ENCODE assay signal across 16 cellular contexts in the genomic region with DNA sequence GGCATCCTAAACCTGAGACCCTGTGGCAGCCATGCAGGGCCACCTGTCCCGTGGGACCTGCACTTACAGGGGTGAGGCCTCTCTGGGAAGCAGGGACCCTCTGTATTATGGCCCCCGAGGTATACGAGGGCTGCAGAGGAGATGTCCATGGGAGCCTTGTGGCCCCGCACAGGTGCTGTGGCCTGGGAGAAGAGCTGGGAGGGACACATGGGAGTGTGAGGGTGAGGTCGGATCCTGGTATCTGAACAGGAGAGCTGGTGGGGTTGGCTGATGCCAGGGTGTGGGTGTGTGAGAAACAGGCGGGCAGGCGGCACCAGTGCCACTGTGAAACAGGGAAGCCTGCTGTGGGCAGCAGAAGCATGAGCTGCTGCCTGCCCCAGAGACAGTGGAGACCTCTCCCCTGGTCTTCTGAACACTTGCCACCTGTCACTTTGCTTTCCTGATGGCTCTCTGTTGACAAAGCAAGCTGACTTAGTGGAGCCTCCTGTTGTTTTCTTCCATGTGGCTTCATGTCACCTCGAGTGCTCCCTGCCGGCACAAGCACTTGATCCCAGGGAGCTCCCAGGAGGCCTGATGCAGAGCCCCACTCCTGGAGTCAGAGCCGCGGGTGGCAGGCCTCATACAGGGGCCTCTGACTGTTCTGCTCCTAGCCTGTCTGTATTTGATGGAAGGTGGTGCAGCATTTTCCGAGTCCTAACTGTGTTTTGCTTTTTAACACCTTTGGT. TPM values are rescaled to one million over a fixed set of nuclear protein-coding genes. Genes with fewer than 3 reads are reported as not detected.
DNase-seq lines count a peak whose midpoint lies in the region; ATAC-seq and TF ChIP-seq lines count a peak whose summit lies in the region.
"Had no signal": no experiment of that assay in that cellular context is flagged by ENCODE, and none has a peak within 500 bp of the region (broad histone marks: within the 10 kb centered on the region; RNA-seq: fewer than 3 reads in every experiment).

No MANE protein-coding gene starts in this region.

- H3K79me1 ChIP-seq in neuronal stem cell (ENCODE audit: low read depth, low read length) = no peaks in the 10 kb centered on the region

- CTCF ChIA-PET in activated B cell treated with CpG ODN at 0.5 μM for 24 hours (lab: Charles Lee) = interaction anchor here (2.5 to 2.6 kb wide), 2 partner anchors 15 to 208 kb away, joined by 6 to 13 read pairs; no protein-coding TSS in a partner anchor

- no peak for TF ChIP-seq EP300 in esophagus muscularis mucosa (IDR thresholded peaks at IDR 0.05)

- peaks cover 43% of the 10 kb centered on the region for H3K36me3 Mint-ChIP-seq in T-helper 2 cell treated with Interferon-gamma antibody and Interleukin-4, amounts not matched to agents 5 μg/mL and 100 μg/mL, for 36 hours (ENCODE audit: low read depth)
- peaks cover 71% of the 10 kb centered on the region for H3K36me3 Mint-ChIP-seq in activated B cell treated with CpG ODN at 0.5 μM for 24 hours (ENCODE audit: low read depth)
- peaks cover 20% of the 10 kb centered on the region for H3K36me3 Mint-ChIP-seq in endothelial cell (ENCODE audit: low read depth, unreplicated experiment)

- no peak overlapping the region for H2BK15ac ChIP-seq in neuronal stem cell (ENCODE audit: low read length)

- no peak overlapping the region for H3K18ac ChIP-seq in neuronal stem cell (ENCODE audit: low read length)

- no peak overlapping the region for H4K91ac ChIP-seq in neuronal stem cell (ENCODE audit: low read depth, low read length, poor library complexity)

- no peak overlapping the region for H2AK5ac ChIP-seq in neuronal stem cell (ENCODE audit: low read depth, low read length)

- H3K36me3 ChIP-seq in neuronal stem cell (replicated peaks in 1 of 2; ENCODE audit: control insufficient read depth in 2 of 2, insufficient read depth in 2 of 2, low read length in 2 of 2) (peaks cover 14 to 59% of the 10 kb centered on the region in 2 donors), uterus (no peaks in the 10 kb centered on the region), esophagus muscularis mucosa (peaks cover 12 to 69% (median 31%) of the 10 kb centered on the region in 4 donors)

- no peak overlapping the region for H3K4me2 ChIP-seq in neuronal stem cell (ENCODE audit: insufficient read depth, low read length, poor library complexity, severe bottlenecking)

- no peak overlapping the region for H2BK5ac ChIP-seq in neuronal stem cell (ENCODE audit: low read length)

- H3K4me3 ChIP-seq in GM12865 (ENCODE audit: low read depth, low read length) (peak overlapping the region; percentile 30), neuronal stem cell (ENCODE audit: low read length in 2 of 2) (no peak overlapping the region), uterus (no peak overlapping the region), esophagus muscularis mucosa (no peak overlapping the region)
- H3K4me3 ChIP-seq: dorsolateral prefrontal cortex, SK-N-MC had no signal

- no peaks in the 10 kb centered on the region for H3K4me1 ChIP-seq in neuronal stem cell (ENCODE audit: control insufficient read depth in 2 of 2, insufficient read depth in 1 of 2, low read depth in 1 of 2, low read length in 2 of 2)
- H3K4me1 ChIP-seq in uterus = no peaks in the 10 kb centered on the region
- H3K4me1 ChIP-seq in esophagus muscularis mucosa = no peaks in the 10 kb centered on the region
- H3K4me1 ChIP-seq: parathyroid adenoma had no signal

- ATAC-seq in activated B cell treated with CpG ODN at 0.5 μM for 24 hours (ENCODE audit: low read depth) = no peak

- H4K8ac ChIP-seq in neuronal stem cell (ENCODE audit: low read depth, low read length) = no peak overlapping the region

- no peak overlapping the region for H2BK12ac ChIP-seq in neuronal stem cell (ENCODE audit: low read length)

- no peak overlapping the region for H2AFZ ChIP-seq in neuronal stem cell (ENCODE audit: low read length)
- H2AFZ ChIP-seq: parathyroid adenoma had no signal

- H3K14ac ChIP-seq in neuronal stem cell (ENCODE audit: low read length) = no peak overlapping the region

- POLR2A ChIA-PET in activated B cell treated with CpG ODN at 0.5 μM for 24 hours (lab: Charles Lee) = interaction anchor here (1.4 to 2.3 kb wide), 2 partner anchors 10 to 124 kb away, joined by 3 to 6 read pairs; no protein-coding TSS in a partner anchor

- no peak overlapping the region for H3K27ac ChIP-seq in neuronal stem cell (replicated peaks; ENCODE audit: low read length)
- no peak overlapping the region for H3K27ac ChIP-seq in uterus
- no peak overlapping the region for H3K27ac ChIP-seq in esophagus muscularis mucosa (replicated peaks in 1 of 4)
- H3K27ac ChIP-seq: dorsolateral prefrontal cortex, parathyroid adenoma, SK-N-MC had no signal

- TF ChIP-seq POLR2A in uterus (IDR thresholded peaks at IDR 0.05) = no peak
- no peak for TF ChIP-seq POLR2A in esophagus muscularis mucosa (IDR thresholded peaks at IDR 0.05; ENCODE audit: low read depth)

- no peak overlapping the region for H3K9ac ChIP-seq in neuronal stem cell (ENCODE audit: low read depth, low read length, poor library complexity)
- H3K9ac ChIP-seq: parathyroid adenoma had no signal

- TF ChIP-seq CTCF in GM12865 (IDR thresholded peaks at IDR 0.05; ENCODE audit: insufficient read depth, low read depth, low read length, missing control alignments) (no peak), activated B cell treated with CpG ODN at 0.5 μM for 24 hours (IDR thresholded peaks at IDR 0.05) (no peak), uterus (IDR thresholded peaks at IDR 0.05) (no peak), endothelial cell (IDR thresholded peaks at IDR 0.05; ENCODE audit: unreplicated experiment) (no peak), esophagus muscularis mucosa (IDR thresholded peaks at IDR 0.05) (no peak)

- no peak overlapping the region for H2BK120ac ChIP-seq in neuronal stem cell (ENCODE audit: low read depth, low read length)

- H3K9me3 Mint-ChIP-seq in T-helper 2 cell treated with Interferon-gamma antibody and Interleukin-4, amounts not matched to agents 5 μg/mL and 100 μg/mL, for 36 hours = no peaks in the 10 kb centered on the region
- H3K9me3 Mint-ChIP-seq in activated B cell treated with CpG ODN at 0.5 μM for 24 hours = no peaks in the 10 kb centered on the region
- no peaks in the 10 kb centered on the region for H3K9me3 Mint-ChIP-seq in endothelial cell (ENCODE audit: unreplicated experiment)

- H3K23ac ChIP-seq in neuronal stem cell (ENCODE audit: low read depth, low read length, poor library complexity) = peak overlapping the region; percentile 61

- no peaks in the 10 kb centered on the region for H3K27me3 ChIP-seq in neuronal stem cell (ENCODE audit: control insufficient read depth in 3 of 3, insufficient read depth in 3 of 3, low read depth in 1 of 3, low read length in 3 of 3)
- H3K27me3 ChIP-seq in uterus = no peaks in the 10 kb centered on the region
- H3K27me3 ChIP-seq in esophagus muscularis mucosa = no peaks in the 10 kb centered on the region
- H3K27me3 ChIP-seq: dorsolateral prefrontal cortex had no signal

- no peak for DNase-seq in T-helper 2 cell treated with Interferon-gamma antibody and Interleukin-4, amounts not matched to agents 5 μg/mL and 100 μg/mL, for 36 hours (ENCODE audit: low spot score)
- no peak for DNase-seq in T-helper 2 cell
- DNase-seq in GM12865 (ENCODE audit: low read depth) = no peak
- no peak for DNase-seq in activated B cell treated with CpG ODN at 0.5 μM for 24 hours
- DNase-seq in neuronal stem cell (ENCODE audit: low spot score) = no peak
- DNase-seq in uterus = no peak
- DNase-seq in endothelial cell (ENCODE audit: low spot score) = no peak
- DNase-seq in esophagus muscularis mucosa (ENCODE audit: extremely low spot score) = no peak
- DNase-seq: activated CD4-positive, alpha-beta T cell treated with anti-CD3 and anti-CD28 coated beads, Interleukin-2, amount 50 U/mL, for 48 hours; DMS79 treated with DMSO at 0.1 percent for 48 hours; mesendoderm; NCI-H1048; NK-92 treated with Interleukin-12 subunit alpha and Interleukin-12 subunit beta, amount 100 ng/mL, for 24 hours had no signal

- intact Hi-C loops in activated B cell treated with CpG ODN at 0.5 μM for 24 hours (cut with micrococcal nuclease) = loop anchor here (5.0 kb wide), 3 partner anchors 95 to 140 kb away; partner anchors contain the start of gene TRAF3
- intact Hi-C loops in uterus (cut with DNase I; ENCODE audit: low total_unique reads) = no loop called here
- intact Hi-C loops in esophagus muscularis mucosa (cut with DNase I) = no loop called here

- H3K27ac Mint-ChIP-seq in T-helper 2 cell treated with Interferon-gamma antibody and Interleukin-4, amounts not matched to agents 5 μg/mL and 100 μg/mL, for 36 hours = peak overlapping the region; percentile 36
- H3K27ac Mint-ChIP-seq in activated B cell treated with CpG ODN at 0.5 μM for 24 hours (peak overlapping the region; percentile 94), endothelial cell (ENCODE audit: unreplicated experiment) (no peak overlapping the region)

- H3K4me3 Mint-ChIP-seq in T-helper 2 cell treated with Interferon-gamma antibody and Interleukin-4, amounts not matched to agents 5 μg/mL and 100 μg/mL, for 36 hours = no peak overlapping the region
- H3K4me3 Mint-ChIP-seq in activated B cell treated with CpG ODN at 0.5 μM for 24 hours (peak overlapping the region; percentile 29), endothelial cell (ENCODE audit: unreplicated experiment) (no peak overlapping the region)

- no peaks in the 10 kb centered on the region for H3K27me3 Mint-ChIP-seq in T-helper 2 cell treated with Interferon-gamma antibody and Interleukin-4, amounts not matched to agents 5 μg/mL and 100 μg/mL, for 36 hours (ENCODE audit: low read depth)
- H3K27me3 Mint-ChIP-seq in activated B cell treated with CpG ODN at 0.5 μM for 24 hours (no peaks in the 10 kb centered on the region), endothelial cell (ENCODE audit: unreplicated experiment) (peaks cover 6% of the 10 kb centered on the region)

- H3K4ac ChIP-seq in neuronal stem cell (ENCODE audit: low read length) = no peak overlapping the region

- no CpG with 5 or more reads among the region's 12 CpGs for WGBS in neuronal stem cell (ENCODE audit: extremely low coverage in 2 of 2, insufficient read length in 2 of 2, insufficient replicate concordance in 1 of 2), 2 donors
- WGBS in esophagus muscularis mucosa = 89% methylated on average over 12 of the region's 12 CpGs

- peaks cover 12 to 13% of the 10 kb centered on the region in 2 donors for H3K9me3 ChIP-seq in neuronal stem cell (replicated peaks in 1 of 2; ENCODE audit: control insufficient read depth in 2 of 2, insufficient read depth in 1 of 2, low read depth in 1 of 2, low read length in 2 of 2)
- no peaks in the 10 kb centered on the region for H3K9me3 ChIP-seq in uterus
- H3K9me3 ChIP-seq in esophagus muscularis mucosa = no peaks in the 10 kb centered on the region

- peaks cover 8% of the 10 kb centered on the region for H3K4me1 Mint-ChIP-seq in T-helper 2 cell treated with Interferon-gamma antibody and Interleukin-4, amounts not matched to agents 5 μg/mL and 100 μg/mL, for 36 hours (ENCODE audit: low read depth)
- H3K4me1 Mint-ChIP-seq in activated B cell treated with CpG ODN at 0.5 μM for 24 hours = peaks cover 68% of the 10 kb centered on the region
- no peaks in the 10 kb centered on the region for H3K4me1 Mint-ChIP-seq in endothelial cell (ENCODE audit: unreplicated experiment)

RNA-seq across cellular contexts. Expression of gene AMN, which starts 19.8 kb away (rescaled TPM):
- 4.4 and 5.3 TPM in 2 replicates for total RNA-seq in activated B cell treated with CpG ODN at 0.5 μM for 24 hours
- polyA plus RNA-seq in neuronal stem cell (2013, experiment 1 of 2) = 0.46 TPM
- 0.28 TPM for polyA plus RNA-seq in neuronal stem cell (2013, experiment 2 of 2)
- 1 to 10 TPM in 1 of 4 donors, under 1 TPM in 1, not detected in 2; 0.69 to 2.9 TPM for total RNA-seq in uterus
- total RNA-seq in endothelial cell (ENCODE audit: unreplicated experiment) = not detected
- total RNA-seq in esophagus muscularis mucosa = under 1 TPM in 2 of 4 donors, not detected in 2; 0.11 to 0.32 TPM
